ENCODE assay signal across 8 cellular contexts in genomic region chr11:24496728-24497396, GRCh38. TPM values are rescaled to one million over a fixed set of nuclear protein-coding genes. Genes with fewer than 3 reads are reported as not detected.
A peak's percentile ranks its signal among the peaks of the same experiment; 100 is the strongest.
DNase-seq lines count a peak whose midpoint lies in the region; ATAC-seq lines count a peak whose summit lies in the region.

LUZP2 (plus strand) TSS chr11:24497053.

- H3K4me1 Mint-ChIP-seq in activated CD4-positive, alpha-beta T cell treated with anti-CD3 and anti-CD28 coated beads for 36 hours = no peaks in the 10 kb centered on the region

- no peak within 1 kb of the TSS for H3K4me3 Mint-ChIP-seq in activated CD4-positive, alpha-beta T cell treated with anti-CD3 and anti-CD28 coated beads for 36 hours

- CTCF ChIA-PET in activated CD4-positive, alpha-beta T cell treated with anti-CD3 and anti-CD28 coated beads for 36 hours (lab: Charles Lee) = no interaction called here

- no peaks in the 10 kb centered on the region for H3K9me3 ChIP-seq in muscle layer of colon (ENCODE audit: low read length)

- H3K27ac ChIP-seq in muscle layer of colon (ENCODE audit: low read depth, low read length) = no peak within 1 kb of the TSS

- DNase-seq in Caki2 (ENCODE audit: low read depth) = peak; percentile 39
- peak; percentile 11 for DNase-seq in NCI-H510A (lab: John Stamatoyannopoulos, UW)
- DNase-seq in central memory CD4-positive, alpha-beta T cell = no peak
- DNase-seq in activated naive CD4-positive, alpha-beta T cell treated with anti-CD3 and anti-CD28 coated beads, Interleukin-2, amount 50 U/mL, for 72 hours (ENCODE audit: low spot score in 2 of 2) = no peak
- DNase-seq in activated CD4-positive, alpha-beta T cell treated with anti-CD3 and anti-CD28 coated beads for 36 hours = no peak

- H3K4me3 ChIP-seq in muscle layer of colon (ENCODE audit: low read depth in 1 of 2, low read length in 2 of 2) = peak within 1 kb of the TSS; percentile 48 to 57

- no peak within 1 kb of the TSS for H3K9ac ChIP-seq in muscle layer of colon (ENCODE audit: low read length)

- H3K27me3 ChIP-seq in muscle layer of colon (ENCODE audit: control insufficient read depth in 1 of 2, insufficient read depth in 2 of 2, low read length in 2 of 2) = peaks cover 6 to 9% of the 10 kb centered on the region in 2 donors

- H3K9me3 Mint-ChIP-seq in activated naive CD4-positive, alpha-beta T cell treated with anti-CD3 and anti-CD28 coated beads, Interleukin-2, amount 50 U/mL, for 72 hours = peaks cover 5 to 13% of the 10 kb centered on the region in 2 donors
- H3K9me3 Mint-ChIP-seq in activated CD4-positive, alpha-beta T cell treated with anti-CD3 and anti-CD28 coated beads for 36 hours (ENCODE audit: low read depth) = no peaks in the 10 kb centered on the region

- peaks cover 15% of the 10 kb centered on the region for H3K27me3 Mint-ChIP-seq in activated CD4-positive, alpha-beta T cell treated with anti-CD3 and anti-CD28 coated beads for 36 hours

- no peaks in the 10 kb centered on the region for H3K4me1 ChIP-seq in muscle layer of colon (ENCODE audit: insufficient read depth, low read length)

- intact Hi-C loops in activated CD4-positive, alpha-beta T cell treated with anti-CD3 and anti-CD28 coated beads for 36 hours (cut with DNase I, micrococcal nuclease) = no loop called here

- H3K36me3 ChIP-seq in muscle layer of colon (ENCODE audit: insufficient read depth, low read length) = no peaks in the 10 kb centered on the region

- in situ Hi-C loops in Caki2 (cut with HindIII; ENCODE audit: low pct_unique_long_range_greater_than_20kb, low sequenced_read_pairs) = no loop called here

- H3K27ac Mint-ChIP-seq in activated naive CD4-positive, alpha-beta T cell treated with anti-CD3 and anti-CD28 coated beads, Interleukin-2, amount 50 U/mL, for 72 hours = no peak within 1 kb of the TSS
- no peak within 1 kb of the TSS for H3K27ac Mint-ChIP-seq in activated CD4-positive, alpha-beta T cell treated with anti-CD3 and anti-CD28 coated beads for 36 hours

- POLR2A ChIA-PET in activated CD4-positive, alpha-beta T cell treated with anti-CD3 and anti-CD28 coated beads for 36 hours (lab: Charles Lee) = no interaction called here

- no peaks in the 10 kb centered on the region for H3K36me3 Mint-ChIP-seq in activated naive CD4-positive, alpha-beta T cell treated with anti-CD3 and anti-CD28 coated beads, Interleukin-2, amount 50 U/mL, for 72 hours
- H3K36me3 Mint-ChIP-seq in activated CD4-positive, alpha-beta T cell treated with anti-CD3 and anti-CD28 coated beads for 36 hours (ENCODE audit: low read depth) = no peaks in the 10 kb centered on the region

- ATAC-seq in esophagus mucosa (peak; percentile 73), GM18519 (IDR thresholded peaks at IDR 0.05; ENCODE audit: low FRiP score, unreplicated experiment) (no peak)
- ATAC-seq in activated naive CD4-positive, alpha-beta T cell treated with anti-CD3 and anti-CD28 coated beads, Interleukin-2, amount 50 U/mL, for 72 hours = no peak
- no peak for ATAC-seq in activated CD4-positive, alpha-beta T cell treated with anti-CD3 and anti-CD28 coated beads for 36 hours

RNA-seq across cellular contexts. Expression of gene LUZP2, which starts in this region (rescaled TPM):
- total RNA-seq in Caki2 (2014; rRNA removed; shearing (Covaris generic); ENCODE audit: low replicate concordance) = not detected in 2 replicates
- 1.3 TPM for total RNA-seq in esophagus mucosa
- total RNA-seq in activated naive CD4-positive, alpha-beta T cell treated with anti-CD3 and anti-CD28 coated beads, Interleukin-2, amount 50 U/mL, for 72 hours = not detected
- total RNA-seq in activated CD4-positive, alpha-beta T cell treated with anti-CD3 and anti-CD28 coated beads for 36 hours = not detected

Comparison
In these comparisons a context has a peak if more than half of its experiments do, and no peak if none do; other contexts are left out.
1. Peak in DNase-seq in Caki2; RNA of the gene not detected or under 1 TPM.